ENCODE assay signal across 29 cellular contexts in the genomic region with DNA sequence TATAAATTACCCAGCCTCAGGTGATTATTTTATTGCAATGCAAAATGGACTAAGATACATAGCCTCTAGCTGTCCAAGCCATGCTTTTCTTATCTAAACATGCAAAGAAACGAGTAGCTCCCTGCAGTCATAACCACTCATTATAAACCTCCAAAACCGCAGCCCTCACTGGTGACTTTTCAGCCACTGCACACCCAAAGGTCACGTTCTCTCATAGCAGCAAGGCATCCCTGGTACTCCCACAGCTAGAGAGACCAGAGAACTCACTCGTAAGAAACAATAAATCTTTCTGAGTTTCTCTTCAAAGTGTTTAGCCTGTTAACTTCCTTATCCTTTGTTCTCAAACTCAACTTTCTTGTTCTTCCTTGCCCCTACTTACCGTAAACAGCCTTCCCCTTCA.
"Had no signal": no experiment of that assay in that cellular context is flagged by ENCODE, and none has a peak within 500 bp of the region (broad histone marks: within the 10 kb centered on the region; RNA-seq: fewer than 3 reads in every experiment).

No MANE protein-coding gene starts in this region.

- DNase-seq: activated CD4-positive, alpha-beta T cell treated with anti-CD3 and anti-CD28 coated beads, Interleukin-2, amount 10 ng/mL, durations not matched to agents 7 days and 5 days; activated CD4-positive, alpha-beta T cell treated with anti-CD3 and anti-CD28 coated beads, Interleukin-2, amount 50 U/mL, for 48 hours; activated CD8-positive, alpha-beta T cell treated with anti-CD3 and anti-CD28 coated beads, Interleukin-2, amount 10 ng/mL, durations not matched to agents 7 days and 5 days; activated gamma-delta T cell treated with Interleukin-2 at 50 U/mL for 16 hours; activated naive CD4-positive, alpha-beta T cell treated with anti-CD3 and anti-CD28 coated beads for 36 hours; activated T-cell treated with anti-CD3 and anti-CD28 coated beads, Interleukin-2, amount 50 U/mL, for 24 hours; adrenal gland; caudate nucleus; cerebellar nuclear complex; NCI-H1105; NCI-H1417 treated with DMSO at 0.1 percent for 48 hours; NCI-H187 treated with DMSO at 0.1 percent for 48 hours; NCI-H2081; NCI-H2171 treated with DMSO at 0.1 percent for 48 hours; NCI-H2227 treated with DMSO at 0.1 percent for 48 hours; NCI-H446; NCI-H510A treated with DMSO at 0.1 percent for 48 hours; NCI-H526 treated with DMSO at 0.1 percent for 48 hours; NCI-H774; PC-9; SHP77; SJCRH30; T1000 had no signal

- H2AFZ ChIP-seq: PC-9 had no signal

- H3K4me1 Mint-ChIP-seq: activated CD4-positive, alpha-beta T cell treated with anti-CD3 and anti-CD28 coated beads, Interleukin-2, amount 10 ng/mL, durations not matched to agents 7 days and 5 days; brain had no signal

- ATAC-seq: activated CD8-positive, alpha-beta T cell treated with anti-CD3 and anti-CD28 coated beads, Interleukin-2, amount 10 ng/mL, durations not matched to agents 7 days and 5 days; activated naive CD4-positive, alpha-beta T cell treated with anti-CD3 and anti-CD28 coated beads, Interleukin-2, amount 50 U/mL, for 72 hours had no signal

- H3K9me3 ChIP-seq: adrenal gland, SJCRH30 had no signal

- FAIRE-seq: astrocyte, TTC549 had no signal

- H3K4me2 ChIP-seq: PC-9 had no signal

- H3K27ac ChIP-seq: adrenal gland, PC-9, SJCRH30, SK-N-MC had no signal

- H3K27ac Mint-ChIP-seq: activated CD4-positive, alpha-beta T cell treated with anti-CD3 and anti-CD28 coated beads, Interleukin-2, amount 10 ng/mL, durations not matched to agents 7 days and 5 days; activated CD8-positive, alpha-beta T cell treated with anti-CD3 and anti-CD28 coated beads, Interleukin-2, amount 10 ng/mL, durations not matched to agents 7 days and 5 days; activated naive CD4-positive, alpha-beta T cell treated with anti-CD3 and anti-CD28 coated beads for 36 hours; activated naive CD4-positive, alpha-beta T cell treated with anti-CD3 and anti-CD28 coated beads, Interleukin-2, amount 50 U/mL, for 72 hours; activated T-cell treated with anti-CD3 and anti-CD28 coated beads, Interleukin-2, amount 50 U/mL, for 24 hours; activated T-helper 1 cell treated with anti-CD3 and anti-CD28 coated beads, Interleukin-12 subunit alpha, Interleukin-12 subunit beta, Interleukin-2, Interleukin-4 antibody, amounts not matched to agents 30 ng/mL and 10 ng/mL and 1 ng/mL, durations not matched to agents 14 hours and 24 hours and 36 hours; brain had no signal

- H3K36me3 Mint-ChIP-seq: brain had no signal

- H3K36me3 ChIP-seq: adrenal gland, SJCRH30 had no signal

- H3K4me3 Mint-ChIP-seq: activated CD4-positive, alpha-beta T cell treated with anti-CD3 and anti-CD28 coated beads, Interleukin-2, amount 10 ng/mL, durations not matched to agents 7 days and 5 days; activated CD8-positive, alpha-beta T cell treated with anti-CD3 and anti-CD28 coated beads, Interleukin-2, amount 10 ng/mL, durations not matched to agents 7 days and 5 days; activated naive CD4-positive, alpha-beta T cell treated with anti-CD3 and anti-CD28 coated beads for 36 hours; activated T-cell treated with anti-CD3 and anti-CD28 coated beads, Interleukin-2, amount 50 U/mL, for 24 hours; activated T-helper 1 cell treated with anti-CD3 and anti-CD28 coated beads, Interleukin-12 subunit alpha, Interleukin-12 subunit beta, Interleukin-2, Interleukin-4 antibody, amounts not matched to agents 30 ng/mL and 10 ng/mL and 1 ng/mL, durations not matched to agents 14 hours and 24 hours and 36 hours; brain had no signal

- H3K27me3 ChIP-seq: adrenal gland, SJCRH30 had no signal

- H3K4me1 ChIP-seq: adrenal gland, SJCRH30 had no signal

- H3K4me3 ChIP-seq: adrenal gland, PC-9, SJCRH30, SK-N-MC had no signal
